ENCODE assay signal across 24 cellular contexts in the genomic region with DNA sequence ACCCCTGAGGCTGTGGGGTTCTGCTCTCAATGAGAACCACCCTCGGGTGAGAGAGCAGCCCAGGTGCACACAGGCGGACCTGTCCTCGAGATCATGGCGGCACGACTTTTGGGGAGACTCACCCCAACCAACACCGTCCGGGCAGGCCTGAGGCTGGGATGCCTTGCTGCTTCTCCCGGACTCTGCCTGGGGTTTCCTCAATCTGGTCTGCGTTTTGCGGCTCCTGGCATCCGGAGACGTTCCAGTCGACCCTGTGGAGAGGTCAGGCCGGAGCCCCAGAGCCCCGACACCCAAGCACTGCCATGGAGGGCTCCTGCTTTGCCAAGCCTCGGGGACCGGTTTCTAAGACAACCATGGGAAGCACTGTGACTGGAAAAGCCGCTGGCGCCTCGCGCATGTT.
"Had no signal": no experiment of that assay in that cellular context is flagged by ENCODE, and none has a peak within 500 bp of the region (broad histone marks: within the 10 kb centered on the region; RNA-seq: fewer than 3 reads in every experiment).

No MANE protein-coding gene starts in this region.

- H3K4me1 Mint-ChIP-seq: activated B cell treated with CpG ODN at 0.5 μM for 24 hours; activated CD8-positive, alpha-beta memory T cell treated with anti-CD3 and anti-CD28 coated beads, Interleukin-2, amount 10 ng/mL, durations not matched to agents 7 days and 5 days; memory B cell; neural crest cell; stimulated activated effector memory CD8-positive, alpha-beta T cell treated with anti-CD3 and anti-CD28 coated beads, Interleukin-12 subunit alpha, Interleukin-12 subunit beta, amount 100 ng/mL, for 72 hours; stimulated activated naive CD8-positive, alpha-beta T cell treated with anti-CD3 and anti-CD28 coated beads, Interleukin-15, amount 100 ng/mL, for 72 hours had no signal

- H3K27me3 Mint-ChIP-seq: activated B cell treated with CpG ODN at 0.5 μM for 24 hours; activated CD8-positive, alpha-beta memory T cell treated with anti-CD3 and anti-CD28 coated beads, Interleukin-2, amount 10 ng/mL, durations not matched to agents 7 days and 5 days; activated CD8-positive, alpha-beta T cell treated with anti-CD3 and anti-CD28 coated beads for 36 hours; memory B cell; naive thymus-derived CD4-positive, alpha-beta T cell; stimulated activated naive CD8-positive, alpha-beta T cell treated with anti-CD3 and anti-CD28 coated beads, Interleukin-15, amount 100 ng/mL, for 72 hours had no signal

- H3K27me3 ChIP-seq: brain microvascular endothelial cell, gastroesophageal sphincter, thyroid gland had no signal

- H3K9me3 ChIP-seq: thyroid gland had no signal

- H3K36me3 Mint-ChIP-seq: stimulated activated effector memory CD8-positive, alpha-beta T cell treated with anti-CD3 and anti-CD28 coated beads, Interleukin-12 subunit alpha, Interleukin-12 subunit beta, amount 100 ng/mL, for 72 hours had no signal

- H3K36me3 ChIP-seq: brain microvascular endothelial cell, gastroesophageal sphincter, thyroid gland had no signal

- DNase-seq: activated B cell treated with CpG ODN at 0.5 μM for 24 hours; activated CD4-positive, alpha-beta T cell treated with anti-CD3 and anti-CD28 coated beads, Interleukin-2, amount 50 U/mL, for 1 hour; activated CD8-positive, alpha-beta memory T cell treated with anti-CD3 and anti-CD28 coated beads, Interleukin-2, amount 10 ng/mL, durations not matched to agents 7 days and 5 days; activated CD8-positive, alpha-beta T cell treated with anti-CD3 and anti-CD28 coated beads for 36 hours; activated effector memory CD4-positive, alpha-beta T cell treated with anti-CD3 and anti-CD28 coated beads, Interleukin-2, amount 50 U/mL, for 16 hours; activated naive CD4-positive, alpha-beta T cell treated with anti-CD3 and anti-CD28 coated beads, Interleukin-2, amount 50 U/mL, for 16 hours; amniotic stem cell; brain microvascular endothelial cell; hippocampal formation; left colon; midbrain; naive thymus-derived CD4-positive, alpha-beta T cell; stimulated activated CD4-positive, alpha-beta T cell treated with anti-CD3 and anti-CD28 coated beads, Interleukin-4, amount 100 ng/mL, for 24 hours; stimulated activated naive CD8-positive, alpha-beta T cell treated with anti-CD3 and anti-CD28 coated beads, Interleukin-15, amount 100 ng/mL, for 72 hours; T-helper 1 cell; thyroid gland had no signal

- ATAC-seq: activated CD8-positive, alpha-beta memory T cell treated with anti-CD3 and anti-CD28 coated beads, Interleukin-2, amount 10 ng/mL, durations not matched to agents 7 days and 5 days; activated CD8-positive, alpha-beta T cell treated with anti-CD3 and anti-CD28 coated beads for 36 hours; gastroesophageal sphincter; left colon; naive thymus-derived CD4-positive, alpha-beta T cell; right cardiac atrium; stimulated activated effector memory CD8-positive, alpha-beta T cell treated with anti-CD3 and anti-CD28 coated beads, Interleukin-12 subunit alpha, Interleukin-12 subunit beta, amount 100 ng/mL, for 72 hours; stimulated activated naive CD8-positive, alpha-beta T cell treated with anti-CD3 and anti-CD28 coated beads, Interleukin-15, amount 100 ng/mL, for 72 hours had no signal

- H3K4me3 ChIP-seq: gastroesophageal sphincter, thyroid gland had no signal

- H3K4me3 Mint-ChIP-seq: activated B cell treated with CpG ODN at 0.5 μM for 24 hours; activated CD8-positive, alpha-beta memory T cell treated with anti-CD3 and anti-CD28 coated beads, Interleukin-2, amount 10 ng/mL, durations not matched to agents 7 days and 5 days; activated CD8-positive, alpha-beta T cell treated with anti-CD3 and anti-CD28 coated beads for 36 hours; activated T-helper 1 cell treated with anti-CD3 and anti-CD28 coated beads, Interleukin-12 subunit alpha, Interleukin-12 subunit beta, Interleukin-2, Interleukin-4 antibody, amounts not matched to agents 30 ng/mL and 10 ng/mL and 1 ng/mL, durations not matched to agents 14 hours and 24 hours and 36 hours; memory B cell; naive thymus-derived CD4-positive, alpha-beta T cell; neural crest cell; stimulated activated effector memory CD8-positive, alpha-beta T cell treated with anti-CD3 and anti-CD28 coated beads, Interleukin-12 subunit alpha, Interleukin-12 subunit beta, amount 100 ng/mL, for 72 hours; stimulated activated naive CD8-positive, alpha-beta T cell treated with anti-CD3 and anti-CD28 coated beads, Interleukin-15, amount 100 ng/mL, for 72 hours; T-helper 2 cell treated with Interferon-gamma antibody and Interleukin-4, amounts not matched to agents 5 μg/mL and 100 μg/mL, for 36 hours had no signal

- H3K27ac ChIP-seq: brain microvascular endothelial cell, gastroesophageal sphincter, parathyroid adenoma, thyroid gland had no signal

- H3K4me1 ChIP-seq: gastroesophageal sphincter, parathyroid adenoma, thyroid gland had no signal

- H3K27ac Mint-ChIP-seq: activated B cell treated with CpG ODN at 0.5 μM for 24 hours; activated CD8-positive, alpha-beta memory T cell treated with anti-CD3 and anti-CD28 coated beads, Interleukin-2, amount 10 ng/mL, durations not matched to agents 7 days and 5 days; activated CD8-positive, alpha-beta T cell treated with anti-CD3 and anti-CD28 coated beads for 36 hours; activated T-helper 1 cell treated with anti-CD3 and anti-CD28 coated beads, Interleukin-12 subunit alpha, Interleukin-12 subunit beta, Interleukin-2, Interleukin-4 antibody, amounts not matched to agents 30 ng/mL and 10 ng/mL and 1 ng/mL, durations not matched to agents 14 hours and 24 hours and 36 hours; memory B cell; naive thymus-derived CD4-positive, alpha-beta T cell; stimulated activated effector memory CD8-positive, alpha-beta T cell treated with anti-CD3 and anti-CD28 coated beads, Interleukin-12 subunit alpha, Interleukin-12 subunit beta, amount 100 ng/mL, for 72 hours; stimulated activated naive CD8-positive, alpha-beta T cell treated with anti-CD3 and anti-CD28 coated beads, Interleukin-15, amount 100 ng/mL, for 72 hours; T-helper 2 cell treated with Interferon-gamma antibody and Interleukin-4, amounts not matched to agents 5 μg/mL and 100 μg/mL, for 36 hours had no signal
